Comparison of ENCODE assay signal across 1 cellular context in the genomic region with DNA sequence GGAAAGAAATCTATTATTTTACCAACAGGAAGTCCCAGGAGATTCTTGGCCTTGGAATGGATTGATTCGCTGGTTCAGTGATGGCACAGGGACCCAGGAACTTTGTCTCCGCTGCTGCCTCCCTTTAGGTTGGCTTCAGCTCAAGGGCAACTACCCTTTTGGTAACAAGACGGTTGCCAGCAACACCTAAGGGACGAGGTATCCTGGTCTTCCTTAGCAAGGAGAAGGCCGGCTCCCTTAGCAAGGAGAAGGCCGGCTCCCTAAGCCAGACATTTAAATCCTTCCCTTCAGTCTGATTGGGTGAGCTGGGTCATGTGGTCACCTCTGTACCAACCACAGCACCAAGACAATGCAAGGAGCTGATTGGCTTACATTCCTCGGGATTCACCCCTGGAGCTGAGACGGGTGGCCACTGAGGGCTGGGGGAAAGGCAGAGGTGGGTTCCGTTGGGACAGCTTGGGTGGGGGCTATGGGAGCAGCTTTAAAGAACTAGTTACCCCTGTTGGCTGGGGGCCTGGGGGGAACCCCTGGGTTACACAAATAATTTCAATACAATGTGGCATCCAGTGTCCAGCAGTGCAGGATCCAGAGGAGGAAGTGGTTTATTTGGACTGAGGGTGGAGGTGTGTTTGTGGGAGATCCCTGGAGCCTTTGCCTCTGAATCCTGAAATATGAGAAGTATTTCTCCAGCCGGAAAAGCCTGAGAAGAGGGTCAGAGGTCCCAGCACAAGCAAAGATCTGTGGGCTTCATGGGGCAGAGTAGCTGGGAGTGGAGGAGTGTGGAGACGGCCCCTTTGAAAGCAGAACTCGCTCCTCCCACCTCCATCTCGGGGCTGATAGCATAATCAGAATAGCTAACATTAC.
TF ChIP-seq lines count a peak whose summit lies in the region.

No MANE protein-coding gene starts in this region.

TF ChIP-seq in K562, 482 proteins besides CTCF, POLR2A, EP300 and RAD21 (continued from another document):
- TF ChIP-seq, protein P1, sequence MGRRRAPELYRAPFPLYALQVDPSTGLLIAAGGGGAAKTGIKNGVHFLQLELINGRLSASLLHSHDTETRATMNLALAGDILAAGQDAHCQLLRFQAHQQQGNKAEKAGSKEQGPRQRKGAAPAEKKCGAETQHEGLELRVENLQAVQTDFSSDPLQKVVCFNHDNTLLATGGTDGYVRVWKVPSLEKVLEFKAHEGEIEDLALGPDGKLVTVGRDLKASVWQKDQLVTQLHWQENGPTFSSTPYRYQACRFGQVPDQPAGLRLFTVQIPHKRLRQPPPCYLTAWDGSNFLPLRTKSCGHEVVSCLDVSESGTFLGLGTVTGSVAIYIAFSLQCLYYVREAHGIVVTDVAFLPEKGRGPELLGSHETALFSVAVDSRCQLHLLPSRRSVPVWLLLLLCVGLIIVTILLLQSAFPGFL (CRISPR knock-in tag; IDR thresholded peaks at IDR 0.05): no peak
- TF ChIP-seq, protein P2, sequence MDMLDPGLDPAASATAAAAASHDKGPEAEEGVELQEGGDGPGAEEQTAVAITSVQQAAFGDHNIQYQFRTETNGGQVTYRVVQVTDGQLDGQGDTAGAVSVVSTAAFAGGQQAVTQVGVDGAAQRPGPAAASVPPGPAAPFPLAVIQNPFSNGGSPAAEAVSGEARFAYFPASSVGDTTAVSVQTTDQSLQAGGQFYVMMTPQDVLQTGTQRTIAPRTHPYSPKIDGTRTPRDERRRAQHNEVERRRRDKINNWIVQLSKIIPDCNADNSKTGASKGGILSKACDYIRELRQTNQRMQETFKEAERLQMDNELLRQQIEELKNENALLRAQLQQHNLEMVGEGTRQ (CRISPR knock-in tag; IDR thresholded peaks at IDR 0.05): peak; percentile 88
- TF ChIP-seq POLR2AphosphoS5 (IDR thresholded peaks at IDR 0.05; ENCODE audit: control insufficient read depth, insufficient read depth, low read depth, low read length) (no peak), TCF7 (IDR thresholded peaks at IDR 0.05; ENCODE audit: borderline replicate concordance) (no peak), BRD4 (IDR thresholded peaks at IDR 0.05) (no peak), MYBL2 (IDR thresholded peaks at IDR 0.05; ENCODE audit: low read depth) (peak; percentile 48; the same call in 1 of the 2 replicates), MYBL2 (CRISPR knock-in tag; IDR thresholded peaks at IDR 0.05; ENCODE audit: borderline replicate concordance) (no peak), SAFB (IDR thresholded peaks at IDR 0.05; ENCODE audit: borderline replicate concordance, low read depth, low read length) (no peak), RBM25 (IDR thresholded peaks at IDR 0.05; ENCODE audit: low read depth, low read length, severe bottlenecking) (peak; percentile 33), SOX6 (IDR thresholded peaks at IDR 0.05) (0 out of 2 replicates have a peak, but pooled peaks have one; percentile 5), SPI1 (IDR thresholded peaks at IDR 0.05; ENCODE audit: borderline replicate concordance, low read depth, low read length) (peak; percentile 65; the same call in 1 of the 2 replicates), CBX8 (IDR thresholded peaks at IDR 0.05; ENCODE audit: borderline replicate concordance, extremely low read depth, low read depth, low read length, poor library complexity, severe bottlenecking) (no peak), TAF9B (IDR thresholded peaks at IDR 0.05; ENCODE audit: partially characterized antibody) (no peak), MED1 (CRISPR knock-in tag; IDR thresholded peaks at IDR 0.05; ENCODE audit: borderline replicate concordance) (no peak), NFYB (IDR thresholded peaks at IDR 0.05; ENCODE audit: extremely low read depth, insufficient read length) (peak; percentile 89), ZNF586 (CRISPR knock-in tag; conservative IDR thresholded peaks at IDR 0.05) (no peak), ZC3H8 (IDR thresholded peaks at IDR 0.05) (no peak), MEIS2 (IDR thresholded peaks at IDR 0.05; ENCODE audit: partially characterized antibody) (no peak), CC2D1A (IDR thresholded peaks at IDR 0.05) (no peak), HOXB6 (CRISPR knock-in tag; IDR thresholded peaks at IDR 0.05; ENCODE audit: borderline replicate concordance) (no peak), FOS (IDR thresholded peaks at IDR 0.05; ENCODE audit: extremely low read depth, insufficient read length) (peak; percentile 22), RHOXF2B (CRISPR knock-in tag; conservative IDR thresholded peaks at IDR 0.05) (no peak), PHF21A (IDR thresholded peaks at IDR 0.05; ENCODE audit: borderline replicate concordance, low read depth) (no peak), HMG20A (CRISPR knock-in tag; conservative IDR thresholded peaks at IDR 0.05) (no peak), ZNF282 (CRISPR knock-in tag; IDR thresholded peaks at IDR 0.05) (no peak), RAD51 (IDR thresholded peaks at IDR 0.05; ENCODE audit: borderline replicate concordance, low read depth) (peak; percentile 85), GTF2E2 (tag; IDR thresholded peaks at IDR 0.05) (no peak)
- TF ChIP-seq, protein P3, sequence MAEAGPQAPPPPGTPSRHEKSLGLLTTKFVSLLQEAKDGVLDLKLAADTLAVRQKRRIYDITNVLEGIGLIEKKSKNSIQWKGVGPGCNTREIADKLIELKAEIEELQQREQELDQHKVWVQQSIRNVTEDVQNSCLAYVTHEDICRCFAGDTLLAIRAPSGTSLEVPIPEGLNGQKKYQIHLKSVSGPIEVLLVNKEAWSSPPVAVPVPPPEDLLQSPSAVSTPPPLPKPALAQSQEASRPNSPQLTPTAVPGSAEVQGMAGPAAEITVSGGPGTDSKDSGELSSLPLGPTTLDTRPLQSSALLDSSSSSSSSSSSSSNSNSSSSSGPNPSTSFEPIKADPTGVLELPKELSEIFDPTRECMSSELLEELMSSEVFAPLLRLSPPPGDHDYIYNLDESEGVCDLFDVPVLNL (CRISPR knock-in tag; IDR thresholded peaks at IDR 0.05; ENCODE audit: low read depth): no peak
- TF ChIP-seq, protein P4, sequence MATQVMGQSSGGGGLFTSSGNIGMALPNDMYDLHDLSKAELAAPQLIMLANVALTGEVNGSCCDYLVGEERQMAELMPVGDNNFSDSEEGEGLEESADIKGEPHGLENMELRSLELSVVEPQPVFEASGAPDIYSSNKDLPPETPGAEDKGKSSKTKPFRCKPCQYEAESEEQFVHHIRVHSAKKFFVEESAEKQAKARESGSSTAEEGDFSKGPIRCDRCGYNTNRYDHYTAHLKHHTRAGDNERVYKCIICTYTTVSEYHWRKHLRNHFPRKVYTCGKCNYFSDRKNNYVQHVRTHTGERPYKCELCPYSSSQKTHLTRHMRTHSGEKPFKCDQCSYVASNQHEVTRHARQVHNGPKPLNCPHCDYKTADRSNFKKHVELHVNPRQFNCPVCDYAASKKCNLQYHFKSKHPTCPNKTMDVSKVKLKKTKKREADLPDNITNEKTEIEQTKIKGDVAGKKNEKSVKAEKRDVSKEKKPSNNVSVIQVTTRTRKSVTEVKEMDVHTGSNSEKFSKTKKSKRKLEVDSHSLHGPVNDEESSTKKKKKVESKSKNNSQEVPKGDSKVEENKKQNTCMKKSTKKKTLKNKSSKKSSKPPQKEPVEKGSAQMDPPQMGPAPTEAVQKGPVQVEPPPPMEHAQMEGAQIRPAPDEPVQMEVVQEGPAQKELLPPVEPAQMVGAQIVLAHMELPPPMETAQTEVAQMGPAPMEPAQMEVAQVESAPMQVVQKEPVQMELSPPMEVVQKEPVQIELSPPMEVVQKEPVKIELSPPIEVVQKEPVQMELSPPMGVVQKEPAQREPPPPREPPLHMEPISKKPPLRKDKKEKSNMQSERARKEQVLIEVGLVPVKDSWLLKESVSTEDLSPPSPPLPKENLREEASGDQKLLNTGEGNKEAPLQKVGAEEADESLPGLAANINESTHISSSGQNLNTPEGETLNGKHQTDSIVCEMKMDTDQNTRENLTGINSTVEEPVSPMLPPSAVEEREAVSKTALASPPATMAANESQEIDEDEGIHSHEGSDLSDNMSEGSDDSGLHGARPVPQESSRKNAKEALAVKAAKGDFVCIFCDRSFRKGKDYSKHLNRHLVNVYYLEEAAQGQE (CRISPR knock-in tag; IDR thresholded peaks at IDR 0.05; ENCODE audit: low read depth): no peak
- TF ChIP-seq, protein P5, sequence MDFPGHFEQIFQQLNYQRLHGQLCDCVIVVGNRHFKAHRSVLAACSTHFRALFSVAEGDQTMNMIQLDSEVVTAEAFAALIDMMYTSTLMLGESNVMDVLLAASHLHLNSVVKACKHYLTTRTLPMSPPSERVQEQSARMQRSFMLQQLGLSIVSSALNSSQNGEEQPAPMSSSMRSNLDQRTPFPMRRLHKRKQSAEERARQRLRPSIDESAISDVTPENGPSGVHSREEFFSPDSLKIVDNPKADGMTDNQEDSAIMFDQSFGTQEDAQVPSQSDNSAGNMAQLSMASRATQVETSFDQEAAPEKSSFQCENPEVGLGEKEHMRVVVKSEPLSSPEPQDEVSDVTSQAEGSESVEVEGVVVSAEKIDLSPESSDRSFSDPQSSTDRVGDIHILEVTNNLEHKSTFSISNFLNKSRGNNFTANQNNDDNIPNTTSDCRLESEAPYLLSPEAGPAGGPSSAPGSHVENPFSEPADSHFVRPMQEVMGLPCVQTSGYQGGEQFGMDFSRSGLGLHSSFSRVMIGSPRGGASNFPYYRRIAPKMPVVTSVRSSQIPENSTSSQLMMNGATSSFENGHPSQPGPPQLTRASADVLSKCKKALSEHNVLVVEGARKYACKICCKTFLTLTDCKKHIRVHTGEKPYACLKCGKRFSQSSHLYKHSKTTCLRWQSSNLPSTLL (IDR thresholded peaks at IDR 0.05): no peak
- TF ChIP-seq, protein P6, sequence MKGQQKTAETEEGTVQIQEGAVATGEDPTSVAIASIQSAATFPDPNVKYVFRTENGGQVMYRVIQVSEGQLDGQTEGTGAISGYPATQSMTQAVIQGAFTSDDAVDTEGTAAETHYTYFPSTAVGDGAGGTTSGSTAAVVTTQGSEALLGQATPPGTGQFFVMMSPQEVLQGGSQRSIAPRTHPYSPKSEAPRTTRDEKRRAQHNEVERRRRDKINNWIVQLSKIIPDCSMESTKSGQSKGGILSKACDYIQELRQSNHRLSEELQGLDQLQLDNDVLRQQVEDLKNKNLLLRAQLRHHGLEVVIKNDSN (CRISPR knock-in tag; IDR thresholded peaks at IDR 0.05): peak; percentile 93
- TF ChIP-seq, protein P7, sequence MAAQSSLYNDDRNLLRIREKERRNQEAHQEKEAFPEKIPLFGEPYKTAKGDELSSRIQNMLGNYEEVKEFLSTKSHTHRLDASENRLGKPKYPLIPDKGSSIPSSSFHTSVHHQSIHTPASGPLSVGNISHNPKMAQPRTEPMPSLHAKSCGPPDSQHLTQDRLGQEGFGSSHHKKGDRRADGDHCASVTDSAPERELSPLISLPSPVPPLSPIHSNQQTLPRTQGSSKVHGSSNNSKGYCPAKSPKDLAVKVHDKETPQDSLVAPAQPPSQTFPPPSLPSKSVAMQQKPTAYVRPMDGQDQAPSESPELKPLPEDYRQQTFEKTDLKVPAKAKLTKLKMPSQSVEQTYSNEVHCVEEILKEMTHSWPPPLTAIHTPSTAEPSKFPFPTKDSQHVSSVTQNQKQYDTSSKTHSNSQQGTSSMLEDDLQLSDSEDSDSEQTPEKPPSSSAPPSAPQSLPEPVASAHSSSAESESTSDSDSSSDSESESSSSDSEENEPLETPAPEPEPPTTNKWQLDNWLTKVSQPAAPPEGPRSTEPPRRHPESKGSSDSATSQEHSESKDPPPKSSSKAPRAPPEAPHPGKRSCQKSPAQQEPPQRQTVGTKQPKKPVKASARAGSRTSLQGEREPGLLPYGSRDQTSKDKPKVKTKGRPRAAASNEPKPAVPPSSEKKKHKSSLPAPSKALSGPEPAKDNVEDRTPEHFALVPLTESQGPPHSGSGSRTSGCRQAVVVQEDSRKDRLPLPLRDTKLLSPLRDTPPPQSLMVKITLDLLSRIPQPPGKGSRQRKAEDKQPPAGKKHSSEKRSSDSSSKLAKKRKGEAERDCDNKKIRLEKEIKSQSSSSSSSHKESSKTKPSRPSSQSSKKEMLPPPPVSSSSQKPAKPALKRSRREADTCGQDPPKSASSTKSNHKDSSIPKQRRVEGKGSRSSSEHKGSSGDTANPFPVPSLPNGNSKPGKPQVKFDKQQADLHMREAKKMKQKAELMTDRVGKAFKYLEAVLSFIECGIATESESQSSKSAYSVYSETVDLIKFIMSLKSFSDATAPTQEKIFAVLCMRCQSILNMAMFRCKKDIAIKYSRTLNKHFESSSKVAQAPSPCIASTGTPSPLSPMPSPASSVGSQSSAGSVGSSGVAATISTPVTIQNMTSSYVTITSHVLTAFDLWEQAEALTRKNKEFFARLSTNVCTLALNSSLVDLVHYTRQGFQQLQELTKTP (IDR thresholded peaks at IDR 0.05; ENCODE audit: low read depth in 1 of 2, partially characterized antibody in 2 of 2): no peak
- TF ChIP-seq, protein P8, sequence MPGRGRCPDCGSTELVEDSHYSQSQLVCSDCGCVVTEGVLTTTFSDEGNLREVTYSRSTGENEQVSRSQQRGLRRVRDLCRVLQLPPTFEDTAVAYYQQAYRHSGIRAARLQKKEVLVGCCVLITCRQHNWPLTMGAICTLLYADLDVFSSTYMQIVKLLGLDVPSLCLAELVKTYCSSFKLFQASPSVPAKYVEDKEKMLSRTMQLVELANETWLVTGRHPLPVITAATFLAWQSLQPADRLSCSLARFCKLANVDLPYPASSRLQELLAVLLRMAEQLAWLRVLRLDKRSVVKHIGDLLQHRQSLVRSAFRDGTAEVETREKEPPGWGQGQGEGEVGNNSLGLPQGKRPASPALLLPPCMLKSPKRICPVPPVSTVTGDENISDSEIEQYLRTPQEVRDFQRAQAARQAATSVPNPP (IDR thresholded peaks at IDR 0.05; ENCODE audit: borderline replicate concordance, insufficient read depth, insufficient read length): no peak
- TF ChIP-seq, protein P9, sequence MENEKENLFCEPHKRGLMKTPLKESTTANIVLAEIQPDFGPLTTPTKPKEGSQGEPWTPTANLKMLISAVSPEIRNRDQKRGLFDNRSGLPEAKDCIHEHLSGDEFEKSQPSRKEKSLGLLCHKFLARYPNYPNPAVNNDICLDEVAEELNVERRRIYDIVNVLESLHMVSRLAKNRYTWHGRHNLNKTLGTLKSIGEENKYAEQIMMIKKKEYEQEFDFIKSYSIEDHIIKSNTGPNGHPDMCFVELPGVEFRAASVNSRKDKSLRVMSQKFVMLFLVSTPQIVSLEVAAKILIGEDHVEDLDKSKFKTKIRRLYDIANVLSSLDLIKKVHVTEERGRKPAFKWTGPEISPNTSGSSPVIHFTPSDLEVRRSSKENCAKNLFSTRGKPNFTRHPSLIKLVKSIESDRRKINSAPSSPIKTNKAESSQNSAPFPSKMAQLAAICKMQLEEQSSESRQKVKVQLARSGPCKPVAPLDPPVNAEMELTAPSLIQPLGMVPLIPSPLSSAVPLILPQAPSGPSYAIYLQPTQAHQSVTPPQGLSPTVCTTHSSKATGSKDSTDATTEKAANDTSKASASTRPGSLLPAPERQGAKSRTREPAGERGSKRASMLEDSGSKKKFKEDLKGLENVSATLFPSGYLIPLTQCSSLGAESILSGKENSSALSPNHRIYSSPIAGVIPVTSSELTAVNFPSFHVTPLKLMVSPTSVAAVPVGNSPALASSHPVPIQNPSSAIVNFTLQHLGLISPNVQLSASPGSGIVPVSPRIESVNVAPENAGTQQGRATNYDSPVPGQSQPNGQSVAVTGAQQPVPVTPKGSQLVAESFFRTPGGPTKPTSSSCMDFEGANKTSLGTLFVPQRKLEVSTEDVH (IDR thresholded peaks at IDR 0.05; ENCODE audit: low read depth, partially characterized antibody): no peak
